ENCODE assay signal across 1 cellular context in the genomic region with DNA sequence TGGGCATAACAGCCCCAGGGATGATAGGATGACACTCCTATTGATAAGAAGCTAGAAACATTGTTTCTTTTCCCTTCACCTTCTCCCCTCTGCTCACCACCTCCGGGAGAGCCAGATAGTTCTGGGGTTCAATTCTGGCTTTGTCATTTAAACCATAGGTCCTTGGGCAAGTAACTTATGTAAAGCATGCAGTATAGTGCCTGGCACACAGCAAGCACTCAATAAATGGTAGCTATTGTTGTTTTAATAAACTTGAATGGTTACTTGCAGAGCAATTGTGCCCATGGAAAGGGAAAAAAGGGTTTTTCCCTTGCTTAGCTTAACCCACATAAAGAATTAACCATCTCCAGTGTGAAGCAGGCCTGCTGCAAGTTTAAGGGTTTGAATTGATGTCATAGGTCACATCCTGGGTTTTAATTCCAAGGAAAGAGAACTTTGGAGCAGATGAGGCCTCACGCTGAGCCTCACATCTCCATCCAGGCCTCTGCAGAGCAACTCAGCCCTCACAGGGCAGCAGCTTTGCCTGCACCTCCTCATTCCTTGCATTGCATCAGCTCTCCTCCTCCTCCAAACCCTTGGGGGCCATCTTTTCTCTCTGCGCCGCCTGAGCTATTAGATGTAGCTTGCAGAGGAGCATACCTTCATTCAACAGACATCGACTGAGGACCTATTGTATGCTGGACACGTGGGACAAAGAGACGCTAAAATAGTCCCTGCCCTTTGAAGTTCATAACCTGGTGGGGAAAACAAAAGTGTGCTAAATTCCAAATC.
TF ChIP-seq lines count a peak whose summit lies in the region.

No MANE protein-coding gene starts in this region.

TF ChIP-seq in IMR-90, 13 proteins besides CTCF, POLR2A, EP300 and RAD21:
- TF ChIP-seq, protein P1, sequence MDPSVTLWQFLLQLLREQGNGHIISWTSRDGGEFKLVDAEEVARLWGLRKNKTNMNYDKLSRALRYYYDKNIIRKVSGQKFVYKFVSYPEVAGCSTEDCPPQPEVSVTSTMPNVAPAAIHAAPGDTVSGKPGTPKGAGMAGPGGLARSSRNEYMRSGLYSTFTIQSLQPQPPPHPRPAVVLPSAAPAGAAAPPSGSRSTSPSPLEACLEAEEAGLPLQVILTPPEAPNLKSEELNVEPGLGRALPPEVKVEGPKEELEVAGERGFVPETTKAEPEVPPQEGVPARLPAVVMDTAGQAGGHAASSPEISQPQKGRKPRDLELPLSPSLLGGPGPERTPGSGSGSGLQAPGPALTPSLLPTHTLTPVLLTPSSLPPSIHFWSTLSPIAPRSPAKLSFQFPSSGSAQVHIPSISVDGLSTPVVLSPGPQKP (IDR thresholded peaks at IDR 0.05; ENCODE audit: borderline replicate concordance, low read depth, low read length), result no peak
- TF ChIP-seq CEBPB (IDR thresholded peaks at IDR 0.05; ENCODE audit: low read depth, low read length), result 0 out of 2 replicates have a peak, but pooled peaks have one; percentile 14
- no peak for TF ChIP-seq MAFK (IDR thresholded peaks at IDR 0.05; ENCODE audit: low read depth, low read length)
- TF ChIP-seq RCOR1 (IDR thresholded peaks at IDR 0.05; ENCODE audit: insufficient replicate concordance, low read length), result no peak
